ENCODE assay signal across 19 cellular contexts in the genomic region with DNA sequence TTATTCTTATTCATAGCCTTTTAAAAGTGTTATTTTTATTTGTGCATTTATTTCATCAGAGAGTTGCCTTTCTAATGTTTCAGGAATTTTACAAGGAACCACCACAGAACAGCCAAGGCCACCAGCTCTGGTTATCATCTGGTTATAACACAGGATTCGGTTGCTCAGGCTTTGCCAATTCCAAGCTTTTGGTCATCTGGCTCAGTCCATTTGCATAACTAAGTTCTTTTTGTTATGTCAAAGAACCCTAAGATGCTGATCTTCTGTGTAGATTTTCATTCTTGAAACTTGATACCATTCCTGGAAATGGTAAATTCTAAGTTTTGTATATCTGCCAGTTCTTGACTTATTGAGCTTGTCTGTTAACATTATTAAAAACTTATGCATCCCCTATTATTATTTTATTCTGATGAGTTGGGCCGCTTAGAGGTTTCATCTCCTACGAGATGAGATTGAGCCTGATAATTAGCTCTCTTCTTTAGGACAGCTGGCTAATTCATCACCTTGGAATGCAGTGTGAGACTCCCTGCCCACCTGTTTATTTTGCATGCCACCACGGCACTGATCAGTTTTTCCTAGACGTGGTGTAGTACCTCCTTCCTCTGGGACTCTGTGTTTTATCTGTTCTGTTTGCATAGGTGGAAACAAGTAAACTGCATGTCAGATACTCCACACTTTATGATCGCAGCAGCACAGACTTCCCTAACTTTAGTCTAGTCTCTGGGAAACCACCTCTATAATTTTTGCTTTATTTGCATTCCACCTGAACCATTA.
DNase-seq lines count a peak whose midpoint lies in the region; ATAC-seq and TF ChIP-seq lines count a peak whose summit lies in the region.
"Had no signal": no experiment of that assay in that cellular context is flagged by ENCODE, and none has a peak within 500 bp of the region (broad histone marks: within the 10 kb centered on the region; RNA-seq: fewer than 3 reads in every experiment).

No MANE protein-coding gene starts in this region.

- H3K79me2 ChIP-seq in OCI-LY3 (ENCODE audit: low read length) (no peaks in the 10 kb centered on the region), osteoblast (ENCODE audit: insufficient read depth, low read length) (no peaks in the 10 kb centered on the region)

- peak; percentile 15 for DNase-seq in NCI-H510A treated with DMSO at 0.1 percent for 48 hours (lab: John Stamatoyannopoulos, UW)
- no peak for DNase-seq in NCI-H510A (lab: John Stamatoyannopoulos, UW)
- DNase-seq in fibroblast of mammary gland (ENCODE audit: low read depth), result peak; percentile 60
- peak; percentile 73 for DNase-seq in osteoblast (ENCODE audit: insufficient read length, low spot score, missing footprints)
- no peak for DNase-seq in esophagus muscularis mucosa (ENCODE audit: extremely low spot score)
- DNase-seq in effector CD4-positive, alpha-beta T cell, result no peak
- DNase-seq: activated CD4-positive, alpha-beta T cell treated with anti-CD3 and anti-CD28 coated beads, Interleukin-2, amount 10 ng/mL, durations not matched to agents 7 days and 5 days; activated naive CD4-positive, alpha-beta T cell treated with Interleukin-2 at 50 U/mL for 16 hours; C1 segment of cervical spinal cord; dorsolateral prefrontal cortex; KG1; natural killer cell; NCI-H1417; stimulated activated naive CD4-positive, alpha-beta T cell had no signal

- no peak for TF ChIP-seq CTCF in OCI-LY3 (IDR thresholded peaks at IDR 0.05; ENCODE audit: low read depth, low read length)
- no peak for TF ChIP-seq CTCF in fibroblast of mammary gland (conservative IDR thresholded peaks at IDR 0.05; ENCODE audit: control insufficient read depth, insufficient read depth, low read depth, low read length)
- no peak for TF ChIP-seq CTCF in osteoblast (IDR thresholded peaks at IDR 0.05; ENCODE audit: extremely low read depth, low read depth, low read length)
- no peak for TF ChIP-seq CTCF in esophagus muscularis mucosa (IDR thresholded peaks at IDR 0.05)

- intact Hi-C loops in esophagus muscularis mucosa (cut with DNase I), result no loop called here

- TF ChIP-seq EP300 in esophagus muscularis mucosa (IDR thresholded peaks at IDR 0.05), result no peak

- no peaks in the 10 kb centered on the region for H3K9me3 ChIP-seq in OCI-LY3 (ENCODE audit: insufficient read depth, low read length)
- no peaks in the 10 kb centered on the region for H3K9me3 ChIP-seq in osteoblast (ENCODE audit: low read depth, low read length)
- peaks cover 0 to 5% (median 0%) of the 10 kb centered on the region in 4 donors for H3K9me3 ChIP-seq in esophagus muscularis mucosa
- H3K9me3 ChIP-seq: prostate gland had no signal

- peaks cover 5% of the 10 kb centered on the region; the same call in 1 of the 2 replicates for H3K27me3 ChIP-seq in OCI-LY3 (ENCODE audit: low read depth, low read length)
- H3K27me3 ChIP-seq in osteoblast (ENCODE audit: insufficient read depth, low read length), result no peaks in the 10 kb centered on the region
- no peaks in the 10 kb centered on the region for H3K27me3 ChIP-seq in esophagus muscularis mucosa
- H3K27me3 ChIP-seq: dorsolateral prefrontal cortex had no signal

- H3K4me3 ChIP-seq in OCI-LY3 (ENCODE audit: low read length) (no peak overlapping the region), fibroblast of mammary gland (ENCODE audit: control insufficient read depth, low read depth, low read length) (no peak overlapping the region), osteoblast (ENCODE audit: insufficient read depth, low read length) (no peak overlapping the region), esophagus muscularis mucosa (no peak overlapping the region)
- H3K4me3 ChIP-seq: dorsolateral prefrontal cortex, prostate gland had no signal

- no peak overlapping the region for H3K9ac ChIP-seq in OCI-LY3 (ENCODE audit: low read length)

- TF ChIP-seq POLR2A in esophagus muscularis mucosa (IDR thresholded peaks at IDR 0.05; ENCODE audit: low read depth), result no peak

- H3K4me1 ChIP-seq in OCI-LY3 (ENCODE audit: low read length) (peaks cover 30% of the 10 kb centered on the region), osteoblast (ENCODE audit: insufficient read depth, low read length) (peaks cover 15% of the 10 kb centered on the region), esophagus muscularis mucosa (peaks cover 12 to 24% (median 17%) of the 10 kb centered on the region in 4 donors)

- no peak for ATAC-seq in GM21515 (IDR thresholded peaks at IDR 0.05; ENCODE audit: unreplicated experiment)
- ATAC-seq: natural killer cell had no signal

- H3K4me2 ChIP-seq in OCI-LY3 (ENCODE audit: low read length) (peak overlapping the region; percentile 42), osteoblast (ENCODE audit: insufficient read depth, low read length) (no peak overlapping the region)

- WGBS in esophagus muscularis mucosa, result 83% methylated on average over 6 of the region's 6 CpGs

- H3K27ac ChIP-seq in OCI-LY3 (ENCODE audit: low read length) (no peak overlapping the region), osteoblast (ENCODE audit: low read depth, low read length) (no peak overlapping the region), esophagus muscularis mucosa (replicated peaks in 1 of 4) (no peak overlapping the region)
- H3K27ac ChIP-seq: 22Rv1, HL-60, prostate gland had no signal

- H3K36me3 ChIP-seq in OCI-LY3 (replicated peaks; ENCODE audit: low read depth, low read length), result no peaks in the 10 kb centered on the region
- no peaks in the 10 kb centered on the region for H3K36me3 ChIP-seq in osteoblast (ENCODE audit: insufficient read depth, low read length)
- peaks cover 0 to 27% (median 19%) of the 10 kb centered on the region in 4 donors for H3K36me3 ChIP-seq in esophagus muscularis mucosa
- H3K36me3 ChIP-seq: prostate gland had no signal

- no peaks in the 10 kb centered on the region for H4K20me1 ChIP-seq in OCI-LY3 (ENCODE audit: insufficient read depth, low read length)
- H4K20me1 ChIP-seq in osteoblast (ENCODE audit: insufficient read depth, low read length), result peaks cover 2% of the 10 kb centered on the region

- H2AFZ ChIP-seq in OCI-LY3 (ENCODE audit: low read depth, low read length) (no peak overlapping the region), osteoblast (ENCODE audit: low read length) (no peak overlapping the region)

Comparison
In these comparisons a context has a peak if more than half of its experiments do, and no peak if none do; other contexts are left out.
1. DNase-seq: peak in NCI-H510A treated with DMSO at 0.1 percent for 48 hours (single experiment), fibroblast of mammary gland (single experiment) and osteoblast (single experiment); none in NCI-H510A (single experiment), esophagus muscularis mucosa (single experiment) and effector CD4-positive, alpha-beta T cell (single experiment).